In genomic region chr7:134315679-134316538, GRCh38 we compare ENCODE assay signal across 8 cellular contexts. TPM values are rescaled to one million over a fixed set of nuclear protein-coding genes. Genes with fewer than 3 reads are reported as not detected.
DNase-seq lines count a peak whose midpoint lies in the region; ATAC-seq and TF ChIP-seq lines count a peak whose summit lies in the region.

No MANE protein-coding gene starts in this region.

- ATAC-seq in GM18511 (IDR thresholded peaks at IDR 0.05; ENCODE audit: unreplicated experiment) (peak; percentile 3), PC-3 (peak; percentile 5), upper lobe of right lung (no peak)

- H4K91ac ChIP-seq in mesenchymal stem cell (ENCODE audit: low read length), result peak overlapping the region; percentile 57

- TF ChIP-seq CTCF in AG04450 (IDR thresholded peaks at IDR 0.05; ENCODE audit: low read depth, low read length), result no peak
- TF ChIP-seq CTCF in PC-3 (conservative IDR thresholded peaks at IDR 0.05; ENCODE audit: low read depth, low read length), result no peak
- no peak for TF ChIP-seq CTCF in colonic mucosa (IDR thresholded peaks at IDR 0.05)
- no peak for TF ChIP-seq CTCF in upper lobe of right lung (IDR thresholded peaks at IDR 0.05)

- H3K4ac ChIP-seq in mesenchymal stem cell (ENCODE audit: low read depth in 1 of 2, low read length in 2 of 2), result peak overlapping the region; percentile 54 to 71

- peak overlapping the region in 1 of 2 experiments; percentile 9 for H3K23ac ChIP-seq in mesenchymal stem cell (ENCODE audit: low read length in 2 of 2)

- peak overlapping the region; percentile 89 for H2AFZ ChIP-seq in PC-3 (ENCODE audit: low read length)
- peak overlapping the region; percentile 75 for H2AFZ ChIP-seq in mesenchymal stem cell (ENCODE audit: low read depth, low read length)

- peak overlapping the region; percentile 85 for H3K9ac ChIP-seq in PC-3 (ENCODE audit: low read length)
- H3K9ac ChIP-seq in colonic mucosa (ENCODE audit: low read depth in 2 of 2, low read length in 2 of 2), result peak overlapping the region; percentile 67 to 89
- peak overlapping the region; percentile 92 for H3K9ac ChIP-seq in mesenchymal stem cell (ENCODE audit: low read length)

- H3K9me2 ChIP-seq in PC-3 (replicated peaks; ENCODE audit: low read length), result no peaks in the 10 kb centered on the region

- POLR2A ChIA-PET in AG04450 (lab: Yijun Ruan, JAX) (interaction anchor here (1.0 kb wide), 2 partner anchors 14 to 17 kb away, joined by 3 to 6 read pairs; no protein-coding TSS in a partner anchor), PC-3 (lab: Charles Lee; ENCODE audit: unreplicated experiment) (interaction anchor here (0.5 to 0.8 kb wide), 5 partner anchors 37 to 1129 kb away, joined by 3 to 15 read pairs (median 4); no protein-coding TSS in a partner anchor)

- CTCF ChIA-PET in AG04450 (lab: Charles Lee) (interaction anchor here (0.6 to 1.5 kb wide), 3 partner anchors 12 to 14 kb away, joined by 3 read pairs; no protein-coding TSS in a partner anchor), PC-3 (lab: Charles Lee) (interaction anchor here (0.7 kb wide), 2 partner anchors 10 to 50 kb away, joined by 3 read pairs; no protein-coding TSS in a partner anchor)

- 33% methylated on average over 20 of the region's 20 CpGs for WGBS in mesenchymal stem cell

- intact Hi-C loops in PC-3 (cut with micrococcal nuclease), result loop anchor here (2.0 to 5.0 kb wide), 2 partner anchors 189 to 284 kb away; partner anchors contain the start of gene LRGUK
- intact Hi-C loops in colonic mucosa (cut with DNase I), result no loop called here
- intact Hi-C loops in upper lobe of right lung (cut with DNase I), result no loop called here

- peaks cover 2% of the 10 kb centered on the region; the same call in 1 of the 2 replicates for H3K9me3 ChIP-seq in AG04450 (ENCODE audit: control insufficient read depth, insufficient read depth, low read length)
- no peaks in the 10 kb centered on the region for H3K9me3 ChIP-seq in PC-3 (ENCODE audit: low read length)
- no peaks in the 10 kb centered on the region for H3K9me3 ChIP-seq in colonic mucosa
- H3K9me3 ChIP-seq in mesenchymal stem cell (ENCODE audit: control insufficient read depth, low read length), result no peaks in the 10 kb centered on the region
- H3K9me3 ChIP-seq in upper lobe of right lung, result no peaks in the 10 kb centered on the region

- no peak for DNase-seq in AG04450 (ENCODE audit: low read depth, low spot score)
- DNase-seq in PC-3, result peak; percentile 6
- no peak for DNase-seq in colonic mucosa
- DNase-seq in mesenchymal stem cell, result peak; percentile 42
- DNase-seq in upper lobe of right lung, result no peak
- no peak for DNase-seq in hippocampal formation (lab: John Stamatoyannopoulos, UW)
- DNase-seq in cerebellar nuclear complex (lab: John Stamatoyannopoulos, UW), result no peak

- H3K4me3 ChIP-seq in AG04450 (ENCODE audit: low read depth, low read length) (peak overlapping the region; percentile 79), PC-3 (ENCODE audit: low read length) (peak overlapping the region; percentile 85), colonic mucosa (peak overlapping the region; percentile 92), mesenchymal stem cell (ENCODE audit: insufficient read depth in 1 of 2, low read depth in 1 of 2, low read length in 2 of 2) (peak overlapping the region; percentile 79 to 90), upper lobe of right lung (peak overlapping the region; percentile 82)

- peaks cover 19% of the 10 kb centered on the region for H3K79me2 ChIP-seq in PC-3 (ENCODE audit: low read length)

- TSS peak; percentile 34 for BruUV-seq in PC-3 (replicated peaks; lab: Mats Ljungman, UMichigan)

- H2BK15ac ChIP-seq in mesenchymal stem cell (ENCODE audit: low read depth, poor library complexity, severe bottlenecking), result peak overlapping the region; percentile 94

- H2BK12ac ChIP-seq in mesenchymal stem cell (ENCODE audit: low read length in 2 of 2), result no peak overlapping the region

- H3K27me3 ChIP-seq in AG04450 (ENCODE audit: control insufficient read depth, insufficient read depth, low read length) (no peaks in the 10 kb centered on the region), PC-3 (ENCODE audit: low read length) (no peaks in the 10 kb centered on the region), colonic mucosa (no peaks in the 10 kb centered on the region), mesenchymal stem cell (ENCODE audit: control insufficient read depth in 1 of 2, insufficient read depth in 1 of 2, low read length in 2 of 2) (no peaks in the 10 kb centered on the region), upper lobe of right lung (no peaks in the 10 kb centered on the region)

- peaks cover 13% of the 10 kb centered on the region for H3K4me1 ChIP-seq in PC-3 (ENCODE audit: insufficient read depth, low read length)
- H3K4me1 ChIP-seq in colonic mucosa, result no peaks in the 10 kb centered on the region
- peaks cover 1% of the 10 kb centered on the region for H3K4me1 ChIP-seq in mesenchymal stem cell (ENCODE audit: control insufficient read depth, insufficient read depth, low read depth, low read length)
- peaks cover 4% of the 10 kb centered on the region for H3K4me1 ChIP-seq in upper lobe of right lung

- H3K36me3 ChIP-seq in PC-3 (ENCODE audit: low read depth, low read length) (no peaks in the 10 kb centered on the region), colonic mucosa (no peaks in the 10 kb centered on the region), mesenchymal stem cell (ENCODE audit: control insufficient read depth in 1 of 2, insufficient read depth in 2 of 2, low read depth in 1 of 2, low read length in 2 of 2) (no peaks in the 10 kb centered on the region), upper lobe of right lung (no peaks in the 10 kb centered on the region)

- peak overlapping the region; percentile 71 for H2BK120ac ChIP-seq in mesenchymal stem cell (ENCODE audit: low read depth, low read length)

- peak overlapping the region; percentile 70 for H4K8ac ChIP-seq in mesenchymal stem cell (ENCODE audit: low read length)

- H2BK5ac ChIP-seq in mesenchymal stem cell (ENCODE audit: low read depth, low read length, poor library complexity, severe bottlenecking), result no peak overlapping the region

- H3F3A ChIP-seq in PC-3 (ENCODE audit: low read length, unreplicated experiment), result no peaks in the 10 kb centered on the region

- peak overlapping the region; percentile 61 to 88 for H3K18ac ChIP-seq in mesenchymal stem cell (ENCODE audit: low read depth in 1 of 2, low read length in 2 of 2)

- peak overlapping the region in 1 of 2 experiments; percentile 94 for H3K14ac ChIP-seq in mesenchymal stem cell (ENCODE audit: low read length in 2 of 2)

- H3K4me2 ChIP-seq in PC-3 (ENCODE audit: low read length) (peak overlapping the region; percentile 86), mesenchymal stem cell (ENCODE audit: low read length, poor library complexity, severe bottlenecking) (peak overlapping the region; percentile 78)

- no peaks in the 10 kb centered on the region for H4K20me1 ChIP-seq in PC-3 (ENCODE audit: low read length)

- peaks cover 26% of the 10 kb centered on the region for H3K79me1 ChIP-seq in mesenchymal stem cell (replicated peaks; ENCODE audit: low read length, poor library complexity, severe bottlenecking)

- no peak overlapping the region for H2AK5ac ChIP-seq in mesenchymal stem cell (ENCODE audit: low read length, severe bottlenecking)

- H3K27ac ChIP-seq in AG04450 (ENCODE audit: low read depth, low read length) (peak overlapping the region; percentile 72), PC-3 (ENCODE audit: low read length) (peak overlapping the region; percentile 35; the same call in 1 of the 2 replicates), colonic mucosa (peak overlapping the region; percentile 74), mesenchymal stem cell (ENCODE audit: low read length, poor library complexity, severe bottlenecking) (no peak overlapping the region), upper lobe of right lung (peak overlapping the region; percentile 78)

RNA-seq across cellular contexts. Expression of gene SLC35B4, which starts 0.8 kb away (rescaled TPM):
- 26.1 and 27.9 TPM in 2 replicates for polyA plus RNA-seq in AG04450 (2011; rRNA removed)
- polyA minus RNA-seq in AG04450 (2011; rRNA and poly(A)+ RNA removed), result 40.4 and 40.9 TPM in 2 replicates
- total RNA-seq in PC-3 (2014; rRNA removed) (34.2 and 45.0 TPM in 2 replicates), colonic mucosa (1 to 10 TPM; 6.2 to 7.5 TPM), upper lobe of right lung (12.0 TPM)
- 20.3 TPM for polyA plus RNA-seq in mesenchymal stem cell (2013, experiment 1 of 2)
- polyA plus RNA-seq in mesenchymal stem cell (2013, experiment 2 of 2), result 20.1 TPM

Comparison
In these comparisons a context has a peak if more than half of its experiments do, and no peak if none do; other contexts are left out.
1. DNase-seq: peak in PC-3 (single experiment) and mesenchymal stem cell (single experiment); none in AG04450 (single experiment), colonic mucosa (single experiment), upper lobe of right lung (single experiment), hippocampal formation (0 of 2) and cerebellar nuclear complex (0 of 2).
2. Peak in every context shown above with its lines, with median percentiles within 50 percentile points of each other: H3K4me3 ChIP-seq and H3K9ac ChIP-seq.